ENCODE assay signal across 21 cellular contexts in the genomic region with DNA sequence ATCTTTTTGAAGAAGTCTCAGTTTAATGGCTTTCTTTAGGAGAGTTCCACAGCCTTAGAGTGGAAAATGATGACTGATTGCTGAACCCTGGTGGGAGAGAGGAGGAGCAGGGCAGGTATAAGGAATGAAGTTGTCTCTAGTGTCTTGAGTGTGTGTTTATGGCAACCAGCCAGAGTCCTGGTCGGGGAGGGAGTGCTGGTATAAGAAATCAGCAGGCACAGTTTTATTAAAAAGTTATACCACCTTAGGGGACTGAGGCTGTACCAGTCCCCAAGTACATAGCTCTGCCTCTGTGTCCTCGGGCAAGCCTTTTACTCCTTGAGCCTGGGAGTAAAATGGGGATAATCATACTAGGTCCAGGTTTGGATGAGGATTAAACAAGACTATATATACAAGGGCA. TPM values are rescaled to one million over a fixed set of nuclear protein-coding genes. Genes with fewer than 3 reads are reported as not detected.
DNase-seq lines count a peak whose midpoint lies in the region; ATAC-seq and TF ChIP-seq lines count a peak whose summit lies in the region.
"Had no signal": no experiment of that assay in that cellular context is flagged by ENCODE, and none has a peak within 500 bp of the region (broad histone marks: within the 10 kb centered on the region; RNA-seq: fewer than 3 reads in every experiment).

No MANE protein-coding gene starts in this region.

- no peak overlapping the region for H3K27ac ChIP-seq in right atrium auricular region
- H3K27ac ChIP-seq: GM23248 had no signal

- peaks cover 19% of the 10 kb centered on the region for H3K27me3 Mint-ChIP-seq in activated T-helper 17 cell treated with anti-CD3 and anti-CD28 coated beads, Interleukin-2, amount 50 U/mL, for 72 hours
- H3K27me3 Mint-ChIP-seq in neural crest cell (ENCODE audit: low read depth): peaks cover 2% of the 10 kb centered on the region
- H3K27me3 Mint-ChIP-seq in osteocyte (ENCODE audit: unreplicated experiment): no peaks in the 10 kb centered on the region

- no peaks in the 10 kb centered on the region for H3K36me3 ChIP-seq in right atrium auricular region

- no peak overlapping the region for H3K4me3 ChIP-seq in right atrium auricular region
- H3K4me3 ChIP-seq: GM12878, GM23248 had no signal

- H3K4me1 Mint-ChIP-seq in activated T-helper 17 cell treated with anti-CD3 and anti-CD28 coated beads, Interleukin-2, amount 50 U/mL, for 72 hours: no peaks in the 10 kb centered on the region
- no peaks in the 10 kb centered on the region for H3K4me1 Mint-ChIP-seq in neural crest cell
- H3K4me1 Mint-ChIP-seq in osteocyte (ENCODE audit: unreplicated experiment): no peaks in the 10 kb centered on the region
- H3K4me1 Mint-ChIP-seq: CD4-positive, CD25-positive, alpha-beta regulatory T cell had no signal

- no peaks in the 10 kb centered on the region for H3K36me3 Mint-ChIP-seq in activated T-helper 17 cell treated with anti-CD3 and anti-CD28 coated beads, Interleukin-2, amount 50 U/mL, for 72 hours (ENCODE audit: low read depth)
- H3K36me3 Mint-ChIP-seq in neural crest cell (ENCODE audit: low read depth) (no peaks in the 10 kb centered on the region), osteocyte (ENCODE audit: unreplicated experiment) (no peaks in the 10 kb centered on the region)
- H3K36me3 Mint-ChIP-seq: CD4-positive, CD25-positive, alpha-beta regulatory T cell; CD8-positive, alpha-beta T cell had no signal

- H3K4me3 Mint-ChIP-seq in activated T-helper 17 cell treated with anti-CD3 and anti-CD28 coated beads, Interleukin-2, amount 50 U/mL, for 72 hours: no peak overlapping the region
- H3K4me3 Mint-ChIP-seq in neural crest cell (no peak overlapping the region), osteocyte (ENCODE audit: unreplicated experiment) (no peak overlapping the region)
- H3K4me3 Mint-ChIP-seq: CD4-positive, CD25-positive, alpha-beta regulatory T cell; CD8-positive, alpha-beta T cell had no signal

- intact Hi-C loops in left ventricle myocardium superior (cut with micrococcal nuclease): no loop called here

- H3K9me3 ChIP-seq in right atrium auricular region: no peaks in the 10 kb centered on the region
- H3K9me3 ChIP-seq: Caco-2 had no signal

- DNase-seq in right atrium auricular region (ENCODE audit: low spot score): peak; percentile 26
- DNase-seq in left ventricle myocardium superior: no peak
- DNase-seq in neural crest cell (ENCODE audit: low read depth, low spot score): no peak
- peak; percentile 21 for DNase-seq in osteocyte (ENCODE audit: extremely low spot score, unreplicated experiment)
- no peak for DNase-seq in left lobe of liver (ENCODE audit: low spot score)
- no peak for DNase-seq in DMS79 (lab: John Stamatoyannopoulos, UW)
- no peak for DNase-seq in midbrain (lab: John Stamatoyannopoulos, UW)
- DNase-seq: C1 segment of cervical spinal cord; Caco-2; CD4-positive, CD25-positive, alpha-beta regulatory T cell; CD8-positive, alpha-beta T cell; DMS153; EL; GDM1; GM23248; H7; HCEC 1CT had no signal

- no peak for ATAC-seq in left ventricle myocardium superior
- ATAC-seq in activated T-helper 17 cell treated with anti-CD3 and anti-CD28 coated beads, Interleukin-2, amount 50 U/mL, for 72 hours (replicated peaks): no peak
- no peak for ATAC-seq in left lobe of liver
- ATAC-seq: CD8-positive, alpha-beta T cell; GM12878 had no signal

- TF ChIP-seq CTCF in right atrium auricular region (IDR thresholded peaks at IDR 0.05) (no peak), neural crest cell (conservative IDR thresholded peaks at IDR 0.05) (no peak), osteocyte (IDR thresholded peaks at IDR 0.05) (no peak)

- H3K4me1 ChIP-seq in right atrium auricular region: no peaks in the 10 kb centered on the region
- H3K4me1 ChIP-seq: Caco-2 had no signal

- H3K9me3 Mint-ChIP-seq in activated T-helper 17 cell treated with anti-CD3 and anti-CD28 coated beads, Interleukin-2, amount 50 U/mL, for 72 hours: no peaks in the 10 kb centered on the region
- H3K9me3 Mint-ChIP-seq in neural crest cell (no peaks in the 10 kb centered on the region), osteocyte (ENCODE audit: unreplicated experiment) (no peaks in the 10 kb centered on the region)
- H3K9me3 Mint-ChIP-seq: CD8-positive, alpha-beta T cell had no signal

- H3K27me3 ChIP-seq in right atrium auricular region: no peaks in the 10 kb centered on the region

- peak overlapping the region; percentile 62 for H3K27ac Mint-ChIP-seq in activated T-helper 17 cell treated with anti-CD3 and anti-CD28 coated beads, Interleukin-2, amount 50 U/mL, for 72 hours
- H3K27ac Mint-ChIP-seq in neural crest cell (ENCODE audit: unreplicated experiment) (peak overlapping the region; percentile 15), osteocyte (ENCODE audit: unreplicated experiment) (no peak overlapping the region)
- H3K27ac Mint-ChIP-seq: CD4-positive, CD25-positive, alpha-beta regulatory T cell; CD8-positive, alpha-beta T cell had no signal

RNA-seq across cellular contexts. Expression of a gene that starts 29.8 kb away (rescaled TPM):
- total RNA-seq in right atrium auricular region: not detected
- not detected for total RNA-seq in left ventricle myocardium superior
- total RNA-seq in activated T-helper 17 cell treated with anti-CD3 and anti-CD28 coated beads, Interleukin-2, amount 50 U/mL, for 72 hours: under 1 TPM; 0.11 to 0.15 TPM
- not detected in 2 replicates for total RNA-seq in neural crest cell
- 0.30 and 0.47 TPM in 2 replicates for total RNA-seq in osteocyte
- not detected for total RNA-seq in left lobe of liver
- total RNA-seq: A172; CD4-positive, CD25-positive, alpha-beta regulatory T cell; CD8-positive, alpha-beta T cell; GM12878; GM23248; H1 had no signal

RNA-seq across cellular contexts. Expression of a gene that starts 34.6 kb away (rescaled TPM):
- total RNA-seq in right atrium auricular region (under 1 TPM; 0.70 to 0.79 TPM), left ventricle myocardium superior (0.45 TPM), neural crest cell (10.1 and 12.0 TPM in 2 replicates), osteocyte (6.3 and 8.5 TPM in 2 replicates), left lobe of liver (45.8 TPM)
- 10 to 100 TPM in 1 of 2 donors, 1 to 10 TPM in 1; 6.3 to 10.1 TPM for total RNA-seq in activated T-helper 17 cell treated with anti-CD3 and anti-CD28 coated beads, Interleukin-2, amount 50 U/mL, for 72 hours

RNA-seq across cellular contexts. Expression of a gene that starts 46.3 kb away (rescaled TPM):
- total RNA-seq in right atrium auricular region (not detected), left ventricle myocardium superior (not detected), neural crest cell (0.19 and 0.41 TPM in 2 replicates), osteocyte (0.99 and 1.2 TPM in 2 replicates), left lobe of liver (0.50 TPM)
- 1 to 10 TPM in 1 of 2 donors, under 1 TPM in 1; 0.99 to 1.5 TPM for total RNA-seq in activated T-helper 17 cell treated with anti-CD3 and anti-CD28 coated beads, Interleukin-2, amount 50 U/mL, for 72 hours
- total RNA-seq: A172 had no signal

Comparison
In these comparisons a context has a peak if more than half of its experiments do, and no peak if none do; other contexts are left out.
1. DNase-seq: peak in right atrium auricular region (single experiment) and osteocyte (single experiment); none in left ventricle myocardium superior (single experiment), neural crest cell (single experiment), left lobe of liver (single experiment), DMS79 (single experiment) and midbrain (single experiment).